Comparison of ENCODE assay signal across 36 cellular contexts in the genomic region with DNA sequence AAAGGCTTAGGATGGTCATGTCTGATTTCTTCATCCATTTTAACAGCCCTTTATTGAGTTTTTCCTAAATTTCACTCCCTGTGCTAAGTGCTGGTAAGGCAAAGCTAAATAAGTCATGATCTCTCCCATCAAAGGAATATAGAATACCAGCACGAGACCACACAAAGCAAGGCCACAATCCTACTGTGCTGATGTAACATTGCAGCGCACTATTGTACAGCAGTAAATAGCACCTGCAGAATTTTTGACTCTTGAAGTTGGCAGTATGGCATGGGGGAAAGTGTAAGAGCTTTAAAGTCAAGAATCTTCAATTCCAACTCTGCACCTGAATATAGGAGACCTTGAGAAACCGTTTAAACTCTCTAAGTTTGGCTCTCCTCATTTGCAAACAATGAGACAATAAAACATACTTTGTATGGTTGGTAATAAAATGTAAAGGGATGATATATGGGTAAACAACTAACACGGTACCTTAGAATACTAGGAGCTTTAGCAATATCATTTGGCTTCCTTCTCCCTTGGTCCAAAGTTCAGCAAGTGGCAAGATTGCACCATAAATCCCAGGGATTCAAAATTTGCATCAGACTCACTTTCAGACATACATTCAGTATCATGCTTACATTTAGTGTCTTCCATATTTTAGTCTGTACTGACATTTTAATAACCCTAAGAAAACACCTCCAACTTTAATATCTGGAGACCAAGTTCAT.
"Had no signal": no experiment of that assay in that cellular context is flagged by ENCODE, and none has a peak within 500 bp of the region (broad histone marks: within the 10 kb centered on the region; RNA-seq: fewer than 3 reads in every experiment).

No MANE protein-coding gene starts in this region.

- H3K4me3 Mint-ChIP-seq: activated B cell treated with CpG ODN at 0.5 μM for 24 hours; activated CD8-positive, alpha-beta T cell treated with anti-CD3 and anti-CD28 coated beads for 36 hours; activated naive CD4-positive, alpha-beta T cell treated with anti-CD3 and anti-CD28 coated beads, Interleukin-2, amount 50 U/mL, for 24 hours; activated naive CD8-positive, alpha-beta T cell treated with anti-CD3 and anti-CD28 coated beads for 36 hours; activated naive CD8-positive, alpha-beta T cell treated with anti-CD3 and anti-CD28 coated beads, Interleukin-2, amount 50 U/mL, for 24 hours; activated T-cell treated with anti-CD3 and anti-CD28 coated beads, Interleukin-2, amount 50 U/mL, for 4 hours; activated T-helper 17 cell treated with anti-CD3 and anti-CD28 coated beads, Interleukin-2, amount 50 U/mL, for 72 hours; brain; dendritic cell treated with granulocyte-macrophage colony-stimulating factor and Interleukin-4, amounts not matched to agents 40 ng/mL and 50 ng/mL, for 4 days; endodermal cell had no signal

- H3K4me3 ChIP-seq: adrenal gland, breast epithelium, cardiac muscle cell, coronary artery, dorsolateral prefrontal cortex had no signal

- H3K9me3 Mint-ChIP-seq: activated B cell treated with CpG ODN at 0.5 μM for 24 hours; activated CD8-positive, alpha-beta T cell treated with anti-CD3 and anti-CD28 coated beads for 36 hours; activated naive CD4-positive, alpha-beta T cell treated with anti-CD3 and anti-CD28 coated beads, Interleukin-2, amount 50 U/mL, for 24 hours; activated naive CD8-positive, alpha-beta T cell treated with anti-CD3 and anti-CD28 coated beads for 36 hours; activated naive CD8-positive, alpha-beta T cell treated with anti-CD3 and anti-CD28 coated beads, Interleukin-2, amount 50 U/mL, for 24 hours; activated T-helper 17 cell treated with anti-CD3 and anti-CD28 coated beads, Interleukin-2, amount 50 U/mL, for 72 hours; brain; dendritic cell treated with granulocyte-macrophage colony-stimulating factor and Interleukin-4, amounts not matched to agents 40 ng/mL and 50 ng/mL, for 4 days had no signal

- H3K9me3 ChIP-seq: adrenal gland, breast epithelium had no signal

- DNase-seq: activated B cell treated with CpG ODN at 0.5 μM for 24 hours; activated CD4-positive, alpha-beta T cell treated with anti-CD3 and anti-CD28 coated beads for 48 hours; activated CD4-positive, alpha-beta T cell treated with anti-CD3 and anti-CD28 coated beads, Interleukin-2, amount 50 U/mL, for 1 hour; activated CD4-positive, alpha-beta T cell treated with anti-CD3 and anti-CD28 coated beads, Interleukin-2, amount 50 U/mL, for 48 hours; activated CD8-positive, alpha-beta memory T cell treated with anti-CD3 and anti-CD28 coated beads for 24 hours; activated CD8-positive, alpha-beta T cell treated with anti-CD3 and anti-CD28 coated beads for 36 hours; activated effector memory CD4-positive, alpha-beta T cell treated with Interleukin-2 at 50 U/mL for 16 hours; activated gamma-delta T cell treated with Interleukin-2 at 50 U/mL for 16 hours; activated naive CD4-positive, alpha-beta T cell treated with Interleukin-2 at 50 U/mL for 16 hours; activated naive CD8-positive, alpha-beta T cell treated with anti-CD3 and anti-CD28 coated beads for 36 hours; activated naive CD8-positive, alpha-beta T cell treated with anti-CD3 and anti-CD28 coated beads, Interleukin-2, amount 50 U/mL, for 24 hours; activated T-cell treated with anti-CD3 and anti-CD28 coated beads, Interleukin-2, amount 50 U/mL, for 4 hours; adrenal gland; amygdala; aorta; central memory CD4-positive, alpha-beta T cell; cerebellar nuclear complex; dorsolateral prefrontal cortex; effector memory CD4-positive, alpha-beta T cell; endodermal cell; foreskin fibroblast; head of caudate nucleus; hippocampal formation; T-helper 2 cell had no signal

- H3K4me1 Mint-ChIP-seq: activated B cell treated with CpG ODN at 0.5 μM for 24 hours; activated naive CD4-positive, alpha-beta T cell treated with anti-CD3 and anti-CD28 coated beads, Interleukin-2, amount 50 U/mL, for 24 hours; activated naive CD8-positive, alpha-beta T cell treated with anti-CD3 and anti-CD28 coated beads for 36 hours; activated naive CD8-positive, alpha-beta T cell treated with anti-CD3 and anti-CD28 coated beads, Interleukin-2, amount 50 U/mL, for 24 hours; activated T-helper 17 cell treated with anti-CD3 and anti-CD28 coated beads, Interleukin-2, amount 50 U/mL, for 72 hours; brain had no signal

- H3K27ac ChIP-seq: adrenal gland, breast epithelium, cardiac muscle cell, coronary artery, dorsolateral prefrontal cortex, VCaP had no signal

- H3K4me1 ChIP-seq: adrenal gland, breast epithelium had no signal

- H3K27me3 ChIP-seq: adrenal gland, breast epithelium, cardiac muscle cell, dorsolateral prefrontal cortex had no signal

- H3K36me3 ChIP-seq: adrenal gland, breast epithelium, cardiac muscle cell had no signal

- FAIRE-seq: frontal cortex, TTC549 had no signal

- H3K36me3 Mint-ChIP-seq: brain had no signal

- H3K27ac Mint-ChIP-seq: activated B cell treated with CpG ODN at 0.5 μM for 24 hours; activated CD8-positive, alpha-beta T cell treated with anti-CD3 and anti-CD28 coated beads for 36 hours; activated naive CD4-positive, alpha-beta T cell treated with anti-CD3 and anti-CD28 coated beads, Interleukin-2, amount 50 U/mL, for 24 hours; activated naive CD8-positive, alpha-beta T cell treated with anti-CD3 and anti-CD28 coated beads for 36 hours; activated naive CD8-positive, alpha-beta T cell treated with anti-CD3 and anti-CD28 coated beads, Interleukin-2, amount 50 U/mL, for 24 hours; activated T-helper 17 cell treated with anti-CD3 and anti-CD28 coated beads, Interleukin-2, amount 50 U/mL, for 72 hours; brain; dendritic cell treated with granulocyte-macrophage colony-stimulating factor and Interleukin-4, amounts not matched to agents 40 ng/mL and 50 ng/mL, for 4 days; endodermal cell had no signal

- H3K27me3 Mint-ChIP-seq: activated B cell treated with CpG ODN at 0.5 μM for 24 hours; activated CD8-positive, alpha-beta T cell treated with anti-CD3 and anti-CD28 coated beads for 36 hours; activated naive CD4-positive, alpha-beta T cell treated with anti-CD3 and anti-CD28 coated beads, Interleukin-2, amount 50 U/mL, for 24 hours; activated naive CD8-positive, alpha-beta T cell treated with anti-CD3 and anti-CD28 coated beads for 36 hours; activated naive CD8-positive, alpha-beta T cell treated with anti-CD3 and anti-CD28 coated beads, Interleukin-2, amount 50 U/mL, for 24 hours; activated T-helper 17 cell treated with anti-CD3 and anti-CD28 coated beads, Interleukin-2, amount 50 U/mL, for 72 hours; brain; dendritic cell treated with granulocyte-macrophage colony-stimulating factor and Interleukin-4, amounts not matched to agents 40 ng/mL and 50 ng/mL, for 4 days had no signal

- ATAC-seq: activated CD4-positive, CD25-positive, alpha-beta regulatory T cell treated with anti-CD3 and anti-CD28 coated beads, Interleukin-2, amount 50 U/mL, for 24 hours; activated CD8-positive, alpha-beta T cell treated with anti-CD3 and anti-CD28 coated beads for 36 hours; activated naive CD8-positive, alpha-beta T cell treated with anti-CD3 and anti-CD28 coated beads, Interleukin-2, amount 50 U/mL, for 24 hours; activated T-cell treated with anti-CD3 and anti-CD28 coated beads, Interleukin-2, amount 50 U/mL, for 4 hours; activated T-helper 17 cell treated with anti-CD3 and anti-CD28 coated beads, Interleukin-2, amount 50 U/mL, for 72 hours; esophagus mucosa had no signal
